Comparison of ENCODE assay signal across 19 cellular contexts in genomic region chr12:93759512-93760081, GRCh38.
DNase-seq lines count a peak whose midpoint lies in the region; ATAC-seq, FAIRE-seq and TF ChIP-seq lines count a peak whose summit lies in the region.
"Had no signal": no experiment of that assay in that cellular context is flagged by ENCODE, and none has a peak within 500 bp of the region (broad histone marks: within the 10 kb centered on the region; RNA-seq: fewer than 3 reads in every experiment).

No MANE protein-coding gene starts in this region.

- no peak for ATAC-seq in DND-41 (ENCODE audit: insufficient read depth, low read depth)
- ATAC-seq in K562 = no peak
- no peak for ATAC-seq in HG03442 (IDR thresholded peaks at IDR 0.05; ENCODE audit: unreplicated experiment)
- ATAC-seq: GM23338; stimulated activated naive CD8-positive, alpha-beta T cell treated with anti-CD3 and anti-CD28 coated beads, Interleukin-15, amount 100 ng/mL, for 72 hours; T-cell had no signal

- H3K36me3 Mint-ChIP-seq in mesothelial cell of epicardium = peaks cover 4% of the 10 kb centered on the region

- no peaks in the 10 kb centered on the region; a peak in 1 of 22 replicates for H3K36me3 ChIP-seq in BLaER1 treated with 17β-estradiol and CSF1 and Interleukin-3, amounts not matched to agents 10 nM and 100 nM
- H3K36me3 ChIP-seq in DND-41 (ENCODE audit: insufficient read depth, low read length) = no peaks in the 10 kb centered on the region
- no peaks in the 10 kb centered on the region for H3K36me3 ChIP-seq in K562 (ENCODE audit: control insufficient read depth, insufficient read depth, low read length)

- peaks cover 21% of the 10 kb centered on the region for H3K79me2 ChIP-seq in DND-41 (ENCODE audit: insufficient read depth, low read length)
- peaks cover 25% of the 10 kb centered on the region; the same call in 2 of the 3 replicates for H3K79me2 ChIP-seq in K562 (ENCODE audit: control insufficient read depth, insufficient read depth, low read length)

- intact Hi-C loops in K562 (cut with micrococcal nuclease) = loop anchor here (2.0 to 10.0 kb wide), 6 partner anchors 17 to 775 kb away; partner anchors contain the start of gene CRADD

- TF ChIP-seq RAD21 in K562 (CRISPR knock-in tag; conservative IDR thresholded peaks at IDR 0.05 in 1 of 2, IDR thresholded peaks at IDR 0.05 in 1 of 2) = no peak

- WGBS in K562 (ENCODE audit: insufficient coverage, low coverage, missing lambda C conversion rate) = 6% methylated on average over 2 of the region's 2 CpGs

- H3K9me1 ChIP-seq in K562 (ENCODE audit: control insufficient read depth, insufficient read depth, low read length) = no peaks in the 10 kb centered on the region

- H3K9ac ChIP-seq in BLaER1 treated with 17β-estradiol and CSF1 and Interleukin-3, amounts not matched to agents 10 nM and 100 nM = no peak overlapping the region
- H3K9ac ChIP-seq in DND-41 (ENCODE audit: low read depth, low read length) = peak overlapping the region; percentile 22
- peak overlapping the region; percentile 46 to 55; a peak in 2 of 4 replicates for H3K9ac ChIP-seq in K562 (ENCODE audit: insufficient read depth in 1 of 2, low read depth in 2 of 2, low read length in 2 of 2)

- peaks cover 8 to 11% (median 9%) of the 10 kb centered on the region in 11 experiments for H3K9me3 ChIP-seq in BLaER1 treated with 17β-estradiol and CSF1 and Interleukin-3, amounts not matched to agents 10 nM and 100 nM (replicated peaks in 1 of 11)
- H3K9me3 ChIP-seq in DND-41 (ENCODE audit: insufficient read depth, low read length, severe bottlenecking) (peaks cover 4% of the 10 kb centered on the region), K562 (replicated peaks; ENCODE audit: control insufficient read depth, insufficient read depth, low read depth, low read length) (0 out of 2 replicates have a peak, but pooled peaks cover 2% of the 10 kb centered on the region)

- CTCF ChIA-PET in K562 (lab: Yijun Ruan, JAX; ENCODE audit: low intra/inter-chr PET ratio) = no interaction called here

- FAIRE-seq in K562 (lab: Jason Lieb, UNC) = no peak

- in situ Hi-C loops in K562 (cut with MboI) = loop anchor here (5.0 to 10.0 kb wide), 2 partner anchors 255 to 343 kb away; no protein-coding TSS in a partner anchor

- H3K27ac ChIP-seq in BLaER1 treated with 17β-estradiol and CSF1 and Interleukin-3, amounts not matched to agents 10 nM and 100 nM = no peak overlapping the region
- peak overlapping the region; percentile 71 for H3K27ac ChIP-seq in DND-41 (ENCODE audit: low read length)
- peak overlapping the region; percentile 84 for H3K27ac ChIP-seq in K562 (ENCODE audit: extremely low read depth, low read depth, low read length)

- H3K4me1 Mint-ChIP-seq in mesothelial cell of epicardium = peaks cover 36% of the 10 kb centered on the region

- peak overlapping the region; percentile 3 for H3K27ac Mint-ChIP-seq in mesothelial cell of epicardium
- H3K27ac Mint-ChIP-seq: activated naive CD4-positive, alpha-beta T cell treated with anti-CD3 and anti-CD28 coated beads, Interleukin-2, amount 50 U/mL, for 24 hours; GM23338; stimulated activated naive CD8-positive, alpha-beta T cell treated with anti-CD3 and anti-CD28 coated beads, Interleukin-15, amount 100 ng/mL, for 72 hours had no signal

- no peak overlapping the region for H3K4me3 ChIP-seq in BLaER1 treated with 17β-estradiol and CSF1 and Interleukin-3, amounts not matched to agents 10 nM and 100 nM
- H3K4me3 ChIP-seq in DND-41 (ENCODE audit: low read depth in 1 of 2, low read length in 2 of 2) = no peak overlapping the region
- H3K4me3 ChIP-seq in K562 = no peak overlapping the region
- H3K4me3 ChIP-seq: GM23338 had no signal

- H3K27me3 ChIP-seq in BLaER1 treated with 17β-estradiol and CSF1 and Interleukin-3, amounts not matched to agents 10 nM and 100 nM = no peaks in the 10 kb centered on the region
- H3K27me3 ChIP-seq in DND-41 (ENCODE audit: insufficient read depth, low read length, poor library complexity) (no peaks in the 10 kb centered on the region), K562 (ENCODE audit: control insufficient read depth in 2 of 2, insufficient read depth in 2 of 2, low read length in 2 of 2) (no peaks in the 10 kb centered on the region)

- no peak for TF ChIP-seq POLR2A in K562 (conservative IDR thresholded peaks at IDR 0.05)

- POLR2A ChIA-PET in K562 (lab: Yijun Ruan, JAX) = interaction anchor here (0.6 to 1.7 kb wide), 8 partner anchors 11 to 341 kb away, joined by 3 to 6 read pairs (median 4); no protein-coding TSS in a partner anchor

- no peak overlapping the region for H2AFZ ChIP-seq in DND-41 (ENCODE audit: low read depth, low read length)
- peak overlapping the region; percentile 26; the same call in 1 of the 2 replicates for H2AFZ ChIP-seq in K562 (ENCODE audit: low read depth, low read length)
- H2AFZ ChIP-seq: GM23338 had no signal

- no peaks in the 10 kb centered on the region for H4K20me1 ChIP-seq in BLaER1 treated with 17β-estradiol and CSF1 and Interleukin-3, amounts not matched to agents 10 nM and 100 nM
- no peaks in the 10 kb centered on the region for H4K20me1 ChIP-seq in DND-41 (ENCODE audit: insufficient read depth, low read length)
- no peaks in the 10 kb centered on the region for H4K20me1 ChIP-seq in K562 (replicated peaks; ENCODE audit: control insufficient read depth, insufficient read depth, low read length)

- BruUV-seq in K562 (replicated peaks; lab: Mats Ljungman, UMichigan) = no TSS peak

- DNase-seq in DND-41 (no peak), K562 (ENCODE audit: extremely low read depth in 1 of 4, low spot score in 3 of 4) (peak in 1 of 4 experiments; percentile 35), mesothelial cell of epicardium (ENCODE audit: low spot score in 2 of 2, unreplicated experiment in 2 of 2) (no peak), SIG-M5 (lab: John Stamatoyannopoulos, UW) (no peak), NCI-H1092 treated with DMSO at 0.1 percent for 48 hours (lab: John Stamatoyannopoulos, UW) (no peak)
- DNase-seq in stimulated activated CD4-positive, alpha-beta T cell treated with anti-CD3 and anti-CD28 coated beads, Interleukin-15, amount 100 ng/mL, for 24 hours = no peak
- DNase-seq: activated CD4-positive, alpha-beta T cell treated with anti-CD3 and anti-CD28 coated beads, Interleukin-2, amount 50 U/mL, for 1 hour; effector memory CD4-positive, alpha-beta T cell; immature natural killer cell; mammary epithelial cell; NCI-H187; NCI-H2227 treated with DMSO at 0.1 percent for 48 hours; stimulated activated naive CD8-positive, alpha-beta T cell treated with anti-CD3 and anti-CD28 coated beads, Interleukin-15, amount 100 ng/mL, for 72 hours; T-cell; trophoblast cell had no signal

- TF ChIP-seq CTCF in DND-41 (IDR thresholded peaks at IDR 0.05; ENCODE audit: borderline replicate concordance, extremely low read depth, low read length, poor library complexity, severe bottlenecking) (no peak), K562 (IDR thresholded peaks at IDR 0.05 in 2 of 3, conservative IDR thresholded peaks at IDR 0.05 in 1 of 3; ENCODE audit: insufficient read depth in 2 of 3, low read depth in 1 of 3, low read length in 3 of 3) (no peak), mesothelial cell of epicardium (IDR thresholded peaks at IDR 0.05; ENCODE audit: unreplicated experiment) (no peak)

- H3K9me3 Mint-ChIP-seq in mesothelial cell of epicardium = peaks cover 3% of the 10 kb centered on the region

- no peaks in the 10 kb centered on the region for H3K27me3 Mint-ChIP-seq in mesothelial cell of epicardium (ENCODE audit: low read depth)
- H3K27me3 Mint-ChIP-seq: activated naive CD4-positive, alpha-beta T cell treated with anti-CD3 and anti-CD28 coated beads, Interleukin-2, amount 50 U/mL, for 24 hours; stimulated activated naive CD8-positive, alpha-beta T cell treated with anti-CD3 and anti-CD28 coated beads, Interleukin-15, amount 100 ng/mL, for 72 hours; T-cell had no signal

- H3K4me3 Mint-ChIP-seq in mesothelial cell of epicardium = no peak overlapping the region
- H3K4me3 Mint-ChIP-seq: activated naive CD4-positive, alpha-beta T cell treated with anti-CD3 and anti-CD28 coated beads, Interleukin-2, amount 50 U/mL, for 24 hours; GM23338; immature natural killer cell; stimulated activated naive CD8-positive, alpha-beta T cell treated with anti-CD3 and anti-CD28 coated beads, Interleukin-15, amount 100 ng/mL, for 72 hours; T-cell had no signal

- no peak for TF ChIP-seq EP300 in K562 (IDR thresholded peaks at IDR 0.05; ENCODE audit: low read length)

- peak overlapping the region; percentile 9 to 56 (median 36); a peak in 18 of 22 replicates for H3K4me2 ChIP-seq in BLaER1 treated with 17β-estradiol and CSF1 and Interleukin-3, amounts not matched to agents 10 nM and 100 nM
- H3K4me2 ChIP-seq in DND-41 (ENCODE audit: insufficient read depth, low read length) (no peak overlapping the region), K562 (ENCODE audit: insufficient read depth, low read length) (0 out of 2 replicates have a peak overlapping the region, but pooled peaks have one; percentile 12)
- H3K4me2 ChIP-seq: GM23338 had no signal

- peaks cover 5 to 20% (median 10%) of the 10 kb centered on the region in 10 experiments for H3K4me1 ChIP-seq in BLaER1 treated with 17β-estradiol and CSF1 and Interleukin-3, amounts not matched to agents 10 nM and 100 nM
- H3K4me1 ChIP-seq in DND-41 (ENCODE audit: insufficient read depth, low read length) = peaks cover 75% of the 10 kb centered on the region
- peaks cover 24 to 81% of the 10 kb centered on the region in 2 experiments for H3K4me1 ChIP-seq in K562 (replicated peaks in 1 of 2; ENCODE audit: control insufficient read depth in 2 of 2, insufficient read depth in 2 of 2, low read length in 2 of 2)

TF ChIP-seq in K562, 482 proteins besides CTCF, POLR2A, EP300 and RAD21 (continues in another document):
- TF ChIP-seq ZNF431 (CRISPR knock-in tag; IDR thresholded peaks at IDR 0.05) (no peak), ZNF740 (CRISPR knock-in tag; IDR thresholded peaks at IDR 0.05) (no peak), ZNF740 (tag; IDR thresholded peaks at IDR 0.05) (peak in 1 of 2 experiments; percentile 12; a peak in 1 of 4 replicates), KAT8 (IDR thresholded peaks at IDR 0.05; ENCODE audit: low read depth) (no peak), ZKSCAN3 (CRISPR knock-in tag; IDR thresholded peaks at IDR 0.05) (no peak), NR2C2 (CRISPR knock-in tag; IDR thresholded peaks at IDR 0.05) (no peak), NR2C2 (tag; IDR thresholded peaks at IDR 0.05) (peak; percentile 60; the same call in 1 of the 2 replicates)

Comparison
In these comparisons a context has a peak if more than half of its experiments do, and no peak if none do; other contexts are left out.
1. H3K27ac ChIP-seq: peak in DND-41 (single experiment) and K562 (single experiment); none in BLaER1 treated with 17β-estradiol and CSF1 and Interleukin-3, amounts not matched to agents 10 nM and 100 nM (0 of 11).
2. H3K9ac ChIP-seq: peak in DND-41 (single experiment) and K562 (2 of 2); none in BLaER1 treated with 17β-estradiol and CSF1 and Interleukin-3, amounts not matched to agents 10 nM and 100 nM (0 of 11).